Comparison of ENCODE assay signal across 21 cellular contexts in genomic region chr16:49828545-49829267, GRCh38. TPM values are rescaled to one million over a fixed set of nuclear protein-coding genes. Genes with fewer than 3 reads are reported as not detected.
A peak's percentile ranks its signal among the peaks of the same experiment; 100 is the strongest.
DNase-seq lines count a peak whose midpoint lies in the region; ATAC-seq and TF ChIP-seq lines count a peak whose summit lies in the region.
"Had no signal": no experiment of that assay in that cellular context is flagged by ENCODE, and none has a peak within 500 bp of the region (broad histone marks: within the 10 kb centered on the region; RNA-seq: fewer than 3 reads in every experiment).

No MANE protein-coding gene starts in this region.

- no peaks in the 10 kb centered on the region for H4K20me1 ChIP-seq in Karpas-422 (ENCODE audit: insufficient read depth, low read depth, low read length)

- H3K36me3 ChIP-seq in HEK293 (ENCODE audit: control insufficient read depth in 2 of 2, insufficient read depth in 1 of 2, low read length in 2 of 2) (no peaks in the 10 kb centered on the region), gastroesophageal sphincter (no peaks in the 10 kb centered on the region), suprapubic skin (no peaks in the 10 kb centered on the region), Karpas-422 (ENCODE audit: insufficient read depth, low read length) (no peaks in the 10 kb centered on the region)

- CTCF ChIA-PET in HEK293 (lab: Yijun Ruan, JAX) = no interaction called here
- CTCF ChIA-PET in HEK293T (lab: Yijun Ruan, JAX) = no interaction called here

- no peaks in the 10 kb centered on the region for H3K9me2 ChIP-seq in Karpas-422 (replicated peaks; ENCODE audit: insufficient read depth, low read length)
- H3K9me2 ChIP-seq: SK-N-SH had no signal

- no peak overlapping the region for H3K4me3 ChIP-seq in HEK293 (ENCODE audit: low read depth, low read length)
- no peak overlapping the region for H3K4me3 ChIP-seq in gastroesophageal sphincter
- H3K4me3 ChIP-seq in suprapubic skin = no peak overlapping the region
- no peak overlapping the region for H3K4me3 ChIP-seq in Karpas-422 (ENCODE audit: low read length)

- H3K27me3 ChIP-seq in gastroesophageal sphincter = no peaks in the 10 kb centered on the region
- H3K27me3 ChIP-seq in suprapubic skin = no peaks in the 10 kb centered on the region
- no peaks in the 10 kb centered on the region for H3K27me3 ChIP-seq in Karpas-422 (ENCODE audit: low read length)

- POLR2A ChIA-PET in HEK293 (lab: Yijun Ruan, JAX) = no interaction called here
- POLR2A ChIA-PET in HEK293T (lab: Yijun Ruan, JAX) = no interaction called here

- no peaks in the 10 kb centered on the region for H3K27me3 Mint-ChIP-seq in nephron (ENCODE audit: low read depth)

- WGBS in gastroesophageal sphincter (ENCODE audit: low coverage in 1 of 2), 2 donors = 80 to 90% methylated on average over 1 to 4 of the region's 15 CpGs
- 82% methylated on average over 14 of the region's 15 CpGs for WGBS in suprapubic skin

- H3K27ac ChIP-seq in HEK293 (ENCODE audit: extremely low read depth, low read depth, low read length) (no peak overlapping the region), gastroesophageal sphincter (peak overlapping the region; percentile 1 to 77 (median 74)), suprapubic skin (peak overlapping the region; percentile 42), Karpas-422 (ENCODE audit: low read length) (no peak overlapping the region)

- H3K4me1 Mint-ChIP-seq in nephron = peaks cover 82% of the 10 kb centered on the region
- H3K4me1 Mint-ChIP-seq: activated naive CD4-positive, alpha-beta T cell treated with anti-CD3 and anti-CD28 coated beads, Interleukin-2, amount 50 U/mL, for 24 hours; CD8-positive, alpha-beta memory T cell; IgD-negative memory B cell; natural killer cell had no signal

- no peaks in the 10 kb centered on the region for H3K79me2 ChIP-seq in Karpas-422 (ENCODE audit: low read length)

- ATAC-seq in gastroesophageal sphincter (no peak), HG02798 (IDR thresholded peaks at IDR 0.05; ENCODE audit: poor library complexity, unreplicated experiment) (no peak)
- ATAC-seq: left lobe of liver, natural killer cell had no signal

- no peaks in the 10 kb centered on the region for H3K9me3 ChIP-seq in HEK293 (ENCODE audit: control insufficient read depth, insufficient read depth, low read depth, low read length)
- no peaks in the 10 kb centered on the region for H3K9me3 ChIP-seq in gastroesophageal sphincter
- no peaks in the 10 kb centered on the region for H3K9me3 ChIP-seq in suprapubic skin
- H3K9me3 ChIP-seq in Karpas-422 (ENCODE audit: low read length) = no peaks in the 10 kb centered on the region
- H3K9me3 ChIP-seq: SK-N-SH had no signal

- no peak overlapping the region for H3K4me2 ChIP-seq in Karpas-422 (ENCODE audit: low read depth, low read length, poor library complexity, severe bottlenecking)
- H3K4me2 ChIP-seq: SK-N-SH had no signal

- peak overlapping the region; percentile 92 to 97 (median 97) for H3K27ac Mint-ChIP-seq in nephron
- H3K27ac Mint-ChIP-seq: activated naive CD4-positive, alpha-beta T cell treated with anti-CD3 and anti-CD28 coated beads, Interleukin-2, amount 50 U/mL, for 24 hours; CD8-positive, alpha-beta memory T cell; natural killer cell had no signal

- H3K4me1 ChIP-seq in HEK293 (ENCODE audit: control insufficient read depth, insufficient read depth, low read length) (no peaks in the 10 kb centered on the region), gastroesophageal sphincter (peaks cover 2 to 88% (median 42%) of the 10 kb centered on the region in 3 donors), suprapubic skin (peaks cover 39% of the 10 kb centered on the region), Karpas-422 (ENCODE audit: low read length) (no peaks in the 10 kb centered on the region)

- DNase-seq in suprapubic skin (ENCODE audit: low spot score in 2 of 2) (no peak), Karpas-422 (no peak), NCI-H82 (lab: John Stamatoyannopoulos, UW) (no peak), HEK293T (ENCODE audit: extremely low spot score) (no peak)
- DNase-seq: activated CD4-positive, alpha-beta T cell treated with anti-CD3 and anti-CD28 coated beads for 48 hours; activated T-cell treated with anti-CD3 and anti-CD28 coated beads, Interleukin-2, amount 50 U/mL, for 1 hour; CD8-positive, alpha-beta memory T cell; effector memory CD4-positive, alpha-beta T cell; MV-4-11; natural killer cell; NCI-H2029 treated with DMSO at 0.1 percent for 48 hours; NCI-H524; retina; SK-N-SH had no signal

- H3K9ac ChIP-seq in Karpas-422 (ENCODE audit: low read length) = no peak overlapping the region
- H3K9ac ChIP-seq: SK-N-SH had no signal

- H3K9me3 Mint-ChIP-seq in nephron = no peaks in the 10 kb centered on the region
- H3K9me3 Mint-ChIP-seq: activated naive CD4-positive, alpha-beta T cell treated with anti-CD3 and anti-CD28 coated beads, Interleukin-2, amount 50 U/mL, for 24 hours; natural killer cell had no signal

- TF ChIP-seq POLR2A in gastroesophageal sphincter (IDR thresholded peaks at IDR 0.05) (no peak), suprapubic skin (IDR thresholded peaks at IDR 0.05) (no peak)

- peak overlapping the region; percentile 21 to 68 (median 35) for H3K4me3 Mint-ChIP-seq in nephron
- H3K4me3 Mint-ChIP-seq: activated naive CD4-positive, alpha-beta T cell treated with anti-CD3 and anti-CD28 coated beads, Interleukin-2, amount 50 U/mL, for 24 hours; CD8-positive, alpha-beta memory T cell; IgD-negative memory B cell; natural killer cell had no signal

- peaks cover 12% of the 10 kb centered on the region for H3K36me3 Mint-ChIP-seq in nephron (ENCODE audit: low read depth)
- H3K36me3 Mint-ChIP-seq: activated naive CD4-positive, alpha-beta T cell treated with anti-CD3 and anti-CD28 coated beads, Interleukin-2, amount 50 U/mL, for 24 hours; CD8-positive, alpha-beta memory T cell; IgD-negative memory B cell; natural killer cell had no signal

- TF ChIP-seq EP300 in gastroesophageal sphincter (IDR thresholded peaks at IDR 0.05) (no peak), suprapubic skin (IDR thresholded peaks at IDR 0.05) (no peak)

- no peak for TF ChIP-seq CTCF in HEK293 (tag by site-specific recombination; IDR thresholded peaks at IDR 0.05)
- no peak for TF ChIP-seq CTCF in gastroesophageal sphincter (IDR thresholded peaks at IDR 0.05)
- no peak for TF ChIP-seq CTCF in nephron (IDR thresholded peaks at IDR 0.05; ENCODE audit: unreplicated experiment in 3 of 3)
- no peak for TF ChIP-seq CTCF in suprapubic skin (IDR thresholded peaks at IDR 0.05)

- no peak overlapping the region for H2AFZ ChIP-seq in Karpas-422 (ENCODE audit: low read length)

TF ChIP-seq in HEK293, 187 proteins besides CTCF, POLR2A, EP300 and RAD21:
- TF ChIP-seq ZNF157 (tag by site-specific recombination; IDR thresholded peaks at IDR 0.05) (peak; percentile 93), KLF10 (tag by site-specific recombination; IDR thresholded peaks at IDR 0.05) (no peak), ZFHX2 (tag by site-specific recombination; conservative IDR thresholded peaks at IDR 0.05) (peak; percentile 33)
TF ChIP-seq in HEK293: peak in this region for 2.

TF ChIP-seq in HEK293T, 16 proteins besides CTCF, POLR2A, EP300 and RAD21:
- TF ChIP-seq CTBP1 (IDR thresholded peaks at IDR 0.05; ENCODE audit: borderline replicate concordance) (no peak), SUZ12 (IDR thresholded peaks at IDR 0.05) (no peak), SP1 (IDR thresholded peaks at IDR 0.05) (no peak), BHLHE40 (IDR thresholded peaks at IDR 0.05; ENCODE audit: borderline replicate concordance) (no peak), NFRKB (IDR thresholded peaks at IDR 0.05) (no peak), ARNT (IDR thresholded peaks at IDR 0.05) (no peak), HDGF (IDR thresholded peaks at IDR 0.05; ENCODE audit: borderline replicate concordance) (no peak)

RNA-seq across cellular contexts. Expression of gene ZNF423, which starts 27.2 kb away (rescaled TPM):
- 10 to 100 TPM in 1 of 4 donors, 1 to 10 TPM in 3; 7.0 to 19.7 (median 8.4) TPM for total RNA-seq in gastroesophageal sphincter
- total RNA-seq in suprapubic skin = 1 to 10 TPM; 1.3 to 5.3 (median 1.9) TPM
- total RNA-seq in Karpas-422 (2014; rRNA removed; shearing (Covaris generic); ENCODE audit: low replicate concordance) = not detected in 2 replicates
- total RNA-seq: CD8-positive, alpha-beta memory T cell; natural killer cell had no signal

Comparison
In these comparisons a context has a peak if more than half of its experiments do, and no peak if none do; other contexts are left out.
1. H3K27ac ChIP-seq: peak in gastroesophageal sphincter (4 of 4) and suprapubic skin (single experiment); none in HEK293 (single experiment) and Karpas-422 (single experiment).